2 cellular contexts compared by ENCODE assay signal in genomic region chr21:26854695-26855094, GRCh38. TPM values are rescaled to one million over a fixed set of nuclear protein-coding genes. Genes with fewer than 3 reads are reported as not detected.
"Had no signal": no experiment of that assay in that cellular context is flagged by ENCODE, and none has a peak within 500 bp of the region (broad histone marks: within the 10 kb centered on the region; RNA-seq: fewer than 3 reads in every experiment).

No MANE protein-coding gene starts in this region.

RNA-seq across cellular contexts. Expression of gene ADAMTS1, which starts 9.5 kb away (rescaled TPM):
- total RNA-seq: activated CD4-positive, alpha-beta T cell treated with anti-CD3 and anti-CD28 coated beads for 36 hours; T-helper 17 cell had no signal
